Comparison of ENCODE assay signal across 8 cellular contexts in the genomic region with DNA sequence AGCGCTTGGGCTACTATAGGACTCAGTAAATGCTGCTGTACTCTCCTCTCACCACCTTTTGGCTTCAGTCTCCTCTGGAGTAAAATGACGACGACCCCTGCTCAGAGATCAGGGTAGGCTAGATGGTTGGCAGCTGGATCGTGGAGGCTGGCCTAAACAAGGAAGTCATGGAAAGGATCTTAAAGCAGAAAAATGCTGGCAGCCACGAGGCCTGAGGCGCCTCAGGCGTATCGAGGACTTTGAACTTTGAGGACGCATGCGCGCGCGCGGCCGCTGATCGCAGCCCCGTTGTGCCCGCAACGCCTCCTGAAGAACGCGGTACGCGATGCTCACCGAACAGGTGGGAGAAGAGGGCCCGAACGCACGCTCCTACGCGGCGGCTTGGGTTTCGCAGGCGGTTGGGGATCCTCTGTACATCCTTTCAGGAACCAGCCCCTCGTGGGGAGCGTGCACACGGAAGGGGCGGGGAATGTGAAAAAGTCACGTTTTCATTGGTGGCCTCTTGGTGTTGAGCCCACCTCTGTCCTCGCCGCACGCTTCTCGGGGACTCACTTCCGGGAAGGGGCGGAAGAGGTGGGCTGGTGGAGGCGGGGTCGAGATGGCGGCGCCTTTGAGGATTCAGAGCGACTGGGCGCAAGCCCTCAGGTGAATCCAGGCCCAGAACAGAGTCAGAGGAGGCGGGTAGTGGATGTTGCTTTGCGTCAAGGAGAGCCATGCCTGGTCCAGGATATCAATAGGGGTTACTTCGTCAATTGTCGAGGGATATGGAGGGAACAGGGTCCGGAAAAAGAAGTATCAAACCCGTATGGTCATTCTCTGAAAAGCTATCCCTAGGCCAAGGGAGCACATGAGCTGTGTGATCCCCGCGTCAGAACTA. TPM values are rescaled to one million over a fixed set of nuclear protein-coding genes. Genes with fewer than 3 reads are reported as not detected.
DNase-seq lines count a peak whose midpoint lies in the region; ATAC-seq and TF ChIP-seq lines count a peak whose summit lies in the region.

TSS of gene COA4 (minus strand) at position 423 of the 877 bp plus-strand sequence. CDS start 3,468 bp downstream, outside the sequence.
TSS of gene PAAF1 (plus strand) at position 576 of the 877 bp plus-strand sequence. CDS start at position 599, 23 bp downstream.

- H3K9me3 ChIP-seq in ascending aorta (no peaks in the 10 kb centered on the region), right cardiac atrium (ENCODE audit: control insufficient read depth, low read length) (no peaks in the 10 kb centered on the region), vagina (no peaks in the 10 kb centered on the region)

- peak within 1 kb of the TSS; percentile 99 for H3K27ac Mint-ChIP-seq in T-helper 2 cell treated with Interferon-gamma antibody and Interleukin-4, amounts not matched to agents 5 μg/mL and 100 μg/mL, for 36 hours

- H3K27me3 ChIP-seq in ascending aorta (no peaks in the 10 kb centered on the region), right cardiac atrium (ENCODE audit: control insufficient read depth, insufficient read depth) (no peaks in the 10 kb centered on the region), vagina (no peaks in the 10 kb centered on the region)

- H3K4me3 Mint-ChIP-seq in T-helper 2 cell treated with Interferon-gamma antibody and Interleukin-4, amounts not matched to agents 5 μg/mL and 100 μg/mL, for 36 hours = peak within 1 kb of the TSS; percentile 100

- peaks cover 3 to 15% of the 10 kb centered on the region in 2 donors for H3K4me1 ChIP-seq in ascending aorta
- H3K4me1 ChIP-seq in right cardiac atrium (ENCODE audit: control insufficient read depth, insufficient read depth, low read length) = peaks cover 6% of the 10 kb centered on the region
- peaks cover 31% of the 10 kb centered on the region for H3K4me1 ChIP-seq in vagina

- peak; percentile 95 to 96 for DNase-seq in NCI-H1930 (lab: John Stamatoyannopoulos, UW)
- DNase-seq in T-helper 2 cell treated with Interferon-gamma antibody and Interleukin-4, amounts not matched to agents 5 μg/mL and 100 μg/mL, for 36 hours (ENCODE audit: low spot score) = peak; percentile 96
- DNase-seq in ascending aorta (ENCODE audit: low spot score in 2 of 2) = peak; percentile 79 to 96
- peak; percentile 95 to 97 (median 96) for DNase-seq in right cardiac atrium
- peak; percentile 97 for DNase-seq in putamen (ENCODE audit: low spot score)
- peak in 1 of 2 donors; percentile 94 for DNase-seq in vagina (ENCODE audit: extremely low spot score in 2 of 2)

- no peak for TF ChIP-seq CTCF in ascending aorta (IDR thresholded peaks at IDR 0.05)
- TF ChIP-seq CTCF in vagina (IDR thresholded peaks at IDR 0.05) = no peak

- H3K9me3 Mint-ChIP-seq in T-helper 2 cell treated with Interferon-gamma antibody and Interleukin-4, amounts not matched to agents 5 μg/mL and 100 μg/mL, for 36 hours = no peaks in the 10 kb centered on the region

- H3K4me3 ChIP-seq in ascending aorta = peak within 1 kb of the TSS; percentile 73 to 86
- peak within 1 kb of the TSS; percentile 47 for H3K4me3 ChIP-seq in right cardiac atrium (ENCODE audit: low read length)
- peak within 1 kb of the TSS; percentile 75 to 83 for H3K4me3 ChIP-seq in vagina

- under 1% methylated on average over 57 of the region's 57 CpGs for WGBS in right cardiac atrium

- H3K4me1 Mint-ChIP-seq in T-helper 2 cell treated with Interferon-gamma antibody and Interleukin-4, amounts not matched to agents 5 μg/mL and 100 μg/mL, for 36 hours (ENCODE audit: low read depth) = peaks cover 18% of the 10 kb centered on the region

- intact Hi-C loops in ascending aorta (cut with DNase I) = loop anchor here (1.0 to 10.0 kb wide), 5 partner anchors 89 to 1652 kb away; partner anchors contain the start of genes C2CD3, INPPL1, MRPL48 and PPME1
- intact Hi-C loops in right cardiac atrium (cut with DNase I) = no loop called here
- intact Hi-C loops in vagina (cut with DNase I) = no loop called here

- ATAC-seq in GM18502 (IDR thresholded peaks at IDR 0.05; ENCODE audit: poor library complexity, unreplicated experiment) (peak; percentile 95), HG02970 (IDR thresholded peaks at IDR 0.05; ENCODE audit: low FRiP score, unreplicated experiment) (peak; percentile 88), right cardiac atrium (peak; percentile 99 to 100)

- peaks cover 25% of the 10 kb centered on the region for H3K36me3 Mint-ChIP-seq in T-helper 2 cell treated with Interferon-gamma antibody and Interleukin-4, amounts not matched to agents 5 μg/mL and 100 μg/mL, for 36 hours (ENCODE audit: low read depth)

- no peaks in the 10 kb centered on the region for H3K27me3 Mint-ChIP-seq in T-helper 2 cell treated with Interferon-gamma antibody and Interleukin-4, amounts not matched to agents 5 μg/mL and 100 μg/mL, for 36 hours (ENCODE audit: low read depth)

- H3K36me3 ChIP-seq in ascending aorta = peaks cover 10 to 25% of the 10 kb centered on the region in 2 donors
- H3K36me3 ChIP-seq in vagina = peaks cover 0 to 17% of the 10 kb centered on the region in 2 donors

- TF ChIP-seq POLR2A in vagina (IDR thresholded peaks at IDR 0.05) = no peak

- H3K27ac ChIP-seq in ascending aorta (peak within 1 kb of the TSS; percentile 82 to 86), right cardiac atrium (ENCODE audit: low read length) (peak within 1 kb of the TSS; percentile 48), vagina (peak within 1 kb of the TSS; percentile 75)

RNA-seq across cellular contexts. Expression of gene COA4, which starts in this region (rescaled TPM):
- total RNA-seq in ascending aorta (92.7 TPM), right cardiac atrium (10 to 100 TPM; 63.9 to 71.8 (median 65.3) TPM), vagina (53.3 TPM)
- 97.9 TPM for polyA plus RNA-seq in right cardiac atrium

RNA-seq across cellular contexts. Expression of gene PAAF1, which starts in this region (rescaled TPM):
- total RNA-seq in ascending aorta (36.3 TPM), right cardiac atrium (10 to 100 TPM; 13.9 to 22.8 (median 18.7) TPM), vagina (4.2 TPM)
- 12.7 TPM for polyA plus RNA-seq in right cardiac atrium
